20 cellular contexts compared by ENCODE assay signal in genomic region chr15:95958417-95958816, GRCh38.
"Had no signal": no experiment of that assay in that cellular context is flagged by ENCODE, and none has a peak within 500 bp of the region (broad histone marks: within the 10 kb centered on the region; RNA-seq: fewer than 3 reads in every experiment).

No MANE protein-coding gene starts in this region.

- H3K4me1 ChIP-seq: ascending aorta, foreskin keratinocyte, heart left ventricle, left lung, sigmoid colon had no signal

- H3K36me3 ChIP-seq: ascending aorta, heart left ventricle, left lung, sigmoid colon, WERI-Rb-1 had no signal

- H3K27me3 ChIP-seq: ascending aorta, dorsolateral prefrontal cortex, foreskin keratinocyte, heart left ventricle, left lung, sigmoid colon had no signal

- DNase-seq: activated CD4-positive, alpha-beta T cell treated with anti-CD3 and anti-CD28 coated beads for 48 hours; activated CD4-positive, alpha-beta T cell treated with anti-CD3 and anti-CD28 coated beads, Interleukin-2, amount 50 U/mL, for 48 hours; activated CD8-positive, alpha-beta memory T cell treated with anti-CD3 and anti-CD28 coated beads for 24 hours; activated effector memory CD4-positive, alpha-beta T cell treated with Interleukin-2 at 50 U/mL for 16 hours; activated naive CD4-positive, alpha-beta T cell treated with Interleukin-2 at 50 U/mL for 16 hours; dorsolateral prefrontal cortex; effector memory CD8-positive, alpha-beta T cell; foreskin keratinocyte; heart left ventricle; left lung; mesendoderm; natural killer cell; sigmoid colon; small intestine; stimulated activated CD4-positive, alpha-beta T cell treated with anti-CD3 and anti-CD28 coated beads, Interleukin-4, amount 100 ng/mL, for 24 hours; T-helper 9 cell; WERI-Rb-1 had no signal

- H3K27ac ChIP-seq: ascending aorta, coronary artery, dorsolateral prefrontal cortex, foreskin keratinocyte, heart left ventricle, left lung, sigmoid colon, WERI-Rb-1 had no signal

- H3K9me3 ChIP-seq: sigmoid colon had no signal

- H3K4me3 ChIP-seq: ascending aorta, coronary artery, dorsolateral prefrontal cortex, heart left ventricle, left lung, lung, sigmoid colon had no signal
